In genomic region chr13:96243371-96243770, GRCh38 we compare ENCODE assay signal across 24 cellular contexts.
DNase-seq lines count a peak whose midpoint lies in the region; TF ChIP-seq lines count a peak whose summit lies in the region.
"Had no signal": no experiment of that assay in that cellular context is flagged by ENCODE, and none has a peak within 500 bp of the region (broad histone marks: within the 10 kb centered on the region; RNA-seq: fewer than 3 reads in every experiment).

No MANE protein-coding gene starts in this region.

- no peaks in the 10 kb centered on the region for H3K36me3 ChIP-seq in kidney epithelial cell (ENCODE audit: control insufficient read depth, insufficient read depth, low read length)
- H3K36me3 ChIP-seq: BE2C, BLaER1 had no signal

- TF ChIP-seq CTCF in kidney epithelial cell (IDR thresholded peaks at IDR 0.05; ENCODE audit: insufficient read depth, low read length, poor library complexity, severe bottlenecking) (no peak), coronary artery (IDR thresholded peaks at IDR 0.05) (no peak)

- H3K27me3 ChIP-seq in kidney epithelial cell (ENCODE audit: control insufficient read depth, insufficient read depth, low read length) = no peaks in the 10 kb centered on the region
- H3K27me3 ChIP-seq: BE2C, BLaER1 had no signal

- no peak overlapping the region for H3K4me3 ChIP-seq in kidney epithelial cell (ENCODE audit: low read depth, low read length)
- H3K4me3 ChIP-seq in coronary artery = no peak overlapping the region
- H3K4me3 ChIP-seq: BLaER1, GM12878 had no signal

- DNase-seq in HK-2 (ENCODE audit: unreplicated experiment) (peak; percentile 6), kidney epithelial cell (ENCODE audit: low read depth) (peak; percentile 45), kidney tubule cell (ENCODE audit: low spot score) (peak; percentile 79), DMS114 treated with DMSO at 0.1 percent for 48 hours (lab: John Stamatoyannopoulos, UW; ENCODE audit: unreplicated experiment) (no peak), SKM-1 (lab: John Stamatoyannopoulos, UW; ENCODE audit: unreplicated experiment) (no peak), coronary artery (ENCODE audit: low spot score) (no peak)
- no peak for DNase-seq in stimulated activated naive CD4-positive, alpha-beta T cell (lab: John Stamatoyannopoulos, UW)
- DNase-seq: 8988T; ACHN; BE2C; C1 segment of cervical spinal cord; Calu3; CD4-positive, alpha-beta memory T cell; CD4-positive, CD25-positive, alpha-beta regulatory T cell; CD8-positive, alpha-beta memory T cell; COR-L47; DMS153; DMS53; DMS79; DND-41; EL; GDM1 had no signal

- H3K27ac ChIP-seq in coronary artery = no peak overlapping the region
- H3K27ac ChIP-seq: BLaER1 had no signal

Comparison
In these comparisons a context has a peak if more than half of its experiments do, and no peak if none do; other contexts are left out.
1. DNase-seq: peak in HK-2 (single experiment), kidney epithelial cell (single experiment) and kidney tubule cell (single experiment); none in DMS114 treated with DMSO at 0.1 percent for 48 hours (single experiment), SKM-1 (single experiment), coronary artery (single experiment) and stimulated activated naive CD4-positive, alpha-beta T cell (0 of 6).